ENCODE assay signal across 3 cellular contexts in genomic region chr2:192042126-192042525, GRCh38.
"Had no signal": no experiment of that assay in that cellular context is flagged by ENCODE, and none has a peak within 500 bp of the region (broad histone marks: within the 10 kb centered on the region; RNA-seq: fewer than 3 reads in every experiment).

No MANE protein-coding gene starts in this region.

- ATAC-seq: GM12878 had no signal

- DNase-seq: GDM1, GF-D8 had no signal

- H3K4me3 ChIP-seq: GM12878 had no signal
